Comparison of ENCODE assay signal across 8 cellular contexts in genomic region chr7:92448185-92448747, GRCh38. TPM values are rescaled to one million over a fixed set of nuclear protein-coding genes. Genes with fewer than 3 reads are reported as not detected.
DNase-seq lines count a peak whose midpoint lies in the region; ATAC-seq and TF ChIP-seq lines count a peak whose summit lies in the region.

No MANE protein-coding gene starts in this region.

- peaks cover 45% of the 10 kb centered on the region for H3K79me2 ChIP-seq in osteoblast (ENCODE audit: insufficient read depth, low read length)

- peak overlapping the region; percentile 81 for H3K4me2 ChIP-seq in osteoblast (ENCODE audit: insufficient read depth, low read length)

- no peak for TF ChIP-seq POLR2A in gastroesophageal sphincter (IDR thresholded peaks at IDR 0.05)

- peaks cover 3% of the 10 kb centered on the region for H4K20me1 ChIP-seq in osteoblast (ENCODE audit: insufficient read depth, low read length)

- H3K4me3 ChIP-seq in gastroesophageal sphincter: peak overlapping the region; percentile 97 to 99
- peak overlapping the region; percentile 93 for H3K4me3 ChIP-seq in osteoblast (ENCODE audit: insufficient read depth, low read length)

- H3K4me1 ChIP-seq in gastroesophageal sphincter (peaks cover 0 to 17% (median 5%) of the 10 kb centered on the region in 3 donors), osteoblast (ENCODE audit: insufficient read depth, low read length) (peaks cover 7% of the 10 kb centered on the region)

- peak; percentile 32 for ATAC-seq in GM21367 (IDR thresholded peaks at IDR 0.05; ENCODE audit: unreplicated experiment)
- peak; percentile 13 for ATAC-seq in gastroesophageal sphincter

- H2AFZ ChIP-seq in osteoblast (ENCODE audit: low read length): peak overlapping the region; percentile 64

- H3K27ac ChIP-seq in gastroesophageal sphincter (peak overlapping the region; percentile 93 to 98 (median 96)), osteoblast (ENCODE audit: low read depth, low read length) (peak overlapping the region; percentile 78)

- TF ChIP-seq EP300 in gastroesophageal sphincter (IDR thresholded peaks at IDR 0.05): no peak

- 0 to 1% methylated on average over 10 of the region's 11 CpGs for WGBS in gastroesophageal sphincter (ENCODE audit: low coverage in 1 of 2), 2 donors

- no peaks in the 10 kb centered on the region for H3K9me3 ChIP-seq in gastroesophageal sphincter
- H3K9me3 ChIP-seq in osteoblast (ENCODE audit: low read depth, low read length): no peaks in the 10 kb centered on the region

- DNase-seq in DMS153 (lab: John Stamatoyannopoulos, UW) (peak; percentile 43), HS-5 (ENCODE audit: low read depth) (peak; percentile 11), RKO (ENCODE audit: low spot score) (peak; percentile 93), osteoblast (ENCODE audit: insufficient read length, low spot score, missing footprints) (peak; percentile 88), ureter (ENCODE audit: low spot score) (peak; percentile 57)
- peak; percentile 39 for DNase-seq in activated effector memory CD4-positive, alpha-beta T cell treated with Interleukin-2 at 50 U/mL for 16 hours

- H3K27me3 ChIP-seq in gastroesophageal sphincter (no peaks in the 10 kb centered on the region), osteoblast (ENCODE audit: insufficient read depth, low read length) (no peaks in the 10 kb centered on the region)

- H3K36me3 ChIP-seq in gastroesophageal sphincter (peaks cover 0 to 37% of the 10 kb centered on the region in 2 donors), osteoblast (ENCODE audit: insufficient read depth, low read length) (peaks cover 37% of the 10 kb centered on the region)

- TF ChIP-seq CTCF in gastroesophageal sphincter (IDR thresholded peaks at IDR 0.05): peak in 2 of 4 experiments; percentile 31 to 41
- TF ChIP-seq CTCF in osteoblast (IDR thresholded peaks at IDR 0.05; ENCODE audit: extremely low read depth, low read depth, low read length): peak; percentile 54

RNA-seq across cellular contexts. Expression of gene GATAD1, which starts 1.0 kb away (rescaled TPM):
- total RNA-seq in gastroesophageal sphincter (10 to 100 TPM; 25.5 to 57.7 (median 32.2) TPM), osteoblast (42.7 and 51.3 TPM in 2 replicates), ureter (54.0 TPM)

RNA-seq across cellular contexts. Expression of gene ERVW-1, which starts 29.5 kb away (rescaled TPM):
- not detected for total RNA-seq in gastroesophageal sphincter
- total RNA-seq in osteoblast: not detected in 2 replicates
- not detected for total RNA-seq in ureter

Comparison
In these comparisons a context has a peak if more than half of its experiments do, and no peak if none do; other contexts are left out.
1. Peak in every context shown above with its lines: DNase-seq, ATAC-seq, H3K4me3 ChIP-seq and H3K27ac ChIP-seq.
2. DNase-seq: peak in every context shown above with its lines; median percentile 93 in RKO; 88 in osteoblast; 57 in ureter; 43 in DMS153; 39 in activated effector memory CD4-positive, alpha-beta T cell treated with Interleukin-2 at 50 U/mL for 16 hours; 11 in HS-5.